Comparison of ENCODE assay signal across 27 cellular contexts in the genomic region with DNA sequence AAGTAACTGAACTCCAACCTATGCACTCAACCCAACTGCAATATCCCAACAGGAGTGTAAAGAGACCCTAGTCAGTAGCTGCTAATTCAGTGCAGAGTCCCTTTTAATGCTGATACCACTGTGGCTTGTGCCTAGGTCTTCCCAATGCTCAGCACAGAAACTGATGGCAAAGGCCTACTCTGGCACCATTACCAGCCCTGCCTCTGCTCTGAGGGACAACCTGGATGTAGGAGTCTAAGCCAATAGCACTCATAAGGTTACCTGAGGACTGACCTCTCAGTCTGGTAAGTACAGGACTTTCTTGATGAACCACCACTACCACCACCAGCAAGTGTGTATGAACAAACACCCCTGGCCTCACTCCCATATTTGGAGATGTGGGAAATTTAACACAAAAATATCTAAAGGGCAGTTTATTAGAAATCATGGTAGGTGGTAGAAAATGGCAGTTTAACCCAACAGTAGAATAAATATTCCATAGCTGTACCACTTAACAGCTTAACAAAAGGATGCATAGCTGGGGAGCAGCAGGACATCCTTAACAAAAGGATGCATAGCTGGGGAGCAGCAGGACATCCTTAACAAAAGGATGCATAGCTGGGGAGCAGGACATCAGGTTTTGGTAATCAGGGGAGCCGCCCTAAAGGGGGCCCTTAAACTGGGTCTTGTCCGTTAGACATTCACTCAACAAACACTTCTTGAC.
"Had no signal": no experiment of that assay in that cellular context is flagged by ENCODE, and none has a peak within 500 bp of the region (broad histone marks: within the 10 kb centered on the region; RNA-seq: fewer than 3 reads in every experiment).

No MANE protein-coding gene starts in this region.

- H3K9me3 ChIP-seq: left ventricle myocardium inferior, neutrophil, ovary, right atrium auricular region, right lobe of liver, stomach, testis, thyroid gland, transverse colon, upper lobe of left lung, vagina had no signal

- H3K27ac ChIP-seq: left ventricle myocardium inferior, neural progenitor cell, neutrophil, ovary, right atrium auricular region, right lobe of liver, stomach, testis, thyroid gland, transverse colon, upper lobe of left lung, vagina had no signal

- H3K9ac ChIP-seq: neural progenitor cell had no signal

- DNase-seq: hypothalamus; islet precursor cell; left ventricle myocardium inferior; mesendoderm; naive B cell; natural killer cell; nephron progenitor cell; occipital lobe; ovary; right lobe of liver; stimulated activated CD4-positive, alpha-beta T cell treated with anti-CD3 and anti-CD28 coated beads, Interleukin-1b, Interleukin-23, amount 100 ng/mL, for 48 hours; stimulated activated CD4-positive, alpha-beta T cell treated with anti-CD3 and anti-CD28 coated beads, Interleukin-2, amount 100 ng/mL, for 48 hours; stimulated activated CD4-positive, alpha-beta T cell treated with anti-CD3 and anti-CD28 coated beads, Interleukin-4, amount 100 ng/mL, for 4 hours; stimulated activated CD8-positive, alpha-beta memory T cell treated with anti-CD3 and anti-CD28 coated beads, Interleukin-4, amount 100 ng/mL, for 48 hours; stimulated activated naive CD4-positive, alpha-beta T cell treated with Interleukin-2 at 50 U/mL for 16 hours; stomach; thyroid gland; transverse colon had no signal

- H3K4me2 ChIP-seq: neural progenitor cell, smooth muscle cell had no signal

- H3K27me3 ChIP-seq: neural progenitor cell, neutrophil, ovary, right atrium auricular region, right lobe of liver, stomach, testis, thyroid gland, transverse colon, upper lobe of left lung, vagina had no signal

- H2AFZ ChIP-seq: neural progenitor cell had no signal

- H3K36me3 ChIP-seq: left ventricle myocardium inferior, neural progenitor cell, neutrophil, ovary, right atrium auricular region, right lobe of liver, thyroid gland, transverse colon, vagina had no signal

- H3K4me1 ChIP-seq: left ventricle myocardium inferior, right atrium auricular region, right lobe of liver, thyroid gland, transverse colon, upper lobe of left lung, vagina had no signal

- H3K4me3 ChIP-seq: left ventricle myocardium inferior, lung, neural progenitor cell, ovary, right atrium auricular region, right lobe of liver, smooth muscle cell, stomach, testis, thyroid gland, transverse colon, upper lobe of left lung, vagina had no signal

- ATAC-seq: natural killer cell; right lobe of liver; stimulated activated memory B cell treated with anti-CD40 and anti-IgM and Interleukin-4, amounts not matched to agents 10 μg/mL and 1 μg/mL and 100 μg/mL, for 72 hours had no signal
